ENCODE assay signal across 14 cellular contexts in genomic region chr5:28710360-28710759, GRCh38.
A peak's percentile ranks its signal among the peaks of the same experiment; 100 is the strongest.
DNase-seq lines count a peak whose midpoint lies in the region; ATAC-seq, FAIRE-seq and TF ChIP-seq lines count a peak whose summit lies in the region.
"Had no signal": no experiment of that assay in that cellular context is flagged by ENCODE, and none has a peak within 500 bp of the region (broad histone marks: within the 10 kb centered on the region; RNA-seq: fewer than 3 reads in every experiment).

No MANE protein-coding gene starts in this region.

- peaks cover 29% of the 10 kb centered on the region for H3K27me3 Mint-ChIP-seq in chondrocyte (ENCODE audit: low read depth)
- H3K27me3 Mint-ChIP-seq in nephron progenitor cell (ENCODE audit: low read depth, poor library complexity): no peaks in the 10 kb centered on the region
- H3K27me3 Mint-ChIP-seq: activated naive CD8-positive, alpha-beta T cell treated with anti-CD3 and anti-CD28 coated beads, Interleukin-2, amount 50 U/mL, for 24 hours had no signal

- no peaks in the 10 kb centered on the region for H3K36me3 Mint-ChIP-seq in chondrocyte (ENCODE audit: low read depth)
- no peaks in the 10 kb centered on the region for H3K36me3 Mint-ChIP-seq in nephron progenitor cell (ENCODE audit: low read depth)

- peak; percentile 11 for TF ChIP-seq CTCF in D721Med (IDR thresholded peaks at IDR 0.05; ENCODE audit: insufficient read depth, missing control alignments)
- peak; percentile 35 for TF ChIP-seq CTCF in chondrocyte (IDR thresholded peaks at IDR 0.05)
- TF ChIP-seq CTCF in nephron progenitor cell (IDR thresholded peaks at IDR 0.05): peak; percentile 33

- ATAC-seq in HG02623 (IDR thresholded peaks at IDR 0.05; ENCODE audit: unreplicated experiment): no peak
- ATAC-seq: activated naive CD8-positive, alpha-beta T cell treated with anti-CD3 and anti-CD28 coated beads, Interleukin-2, amount 50 U/mL, for 24 hours; heart right ventricle; Panc1 had no signal

- H3K4me3 Mint-ChIP-seq in chondrocyte (ENCODE audit: unreplicated experiment): no peak overlapping the region
- no peak overlapping the region for H3K4me3 Mint-ChIP-seq in nephron progenitor cell
- H3K4me3 Mint-ChIP-seq: activated naive CD8-positive, alpha-beta T cell treated with anti-CD3 and anti-CD28 coated beads, Interleukin-2, amount 50 U/mL, for 24 hours had no signal

- H3K4me1 Mint-ChIP-seq in chondrocyte (ENCODE audit: low read depth) (no peaks in the 10 kb centered on the region), nephron progenitor cell (no peaks in the 10 kb centered on the region)
- H3K4me1 Mint-ChIP-seq: activated naive CD8-positive, alpha-beta T cell treated with anti-CD3 and anti-CD28 coated beads, Interleukin-2, amount 50 U/mL, for 24 hours had no signal

- FAIRE-seq in D721Med (lab: Jason Lieb, UNC): no peak

- no peaks in the 10 kb centered on the region for H3K9me3 Mint-ChIP-seq in chondrocyte (ENCODE audit: low read depth)
- H3K9me3 Mint-ChIP-seq in nephron progenitor cell: no peaks in the 10 kb centered on the region

- H3K27ac Mint-ChIP-seq in chondrocyte (ENCODE audit: unreplicated experiment) (no peak overlapping the region), nephron progenitor cell (no peak overlapping the region)
- H3K27ac Mint-ChIP-seq: activated naive CD8-positive, alpha-beta T cell treated with anti-CD3 and anti-CD28 coated beads, Interleukin-2, amount 50 U/mL, for 24 hours had no signal

- no peak for DNase-seq in D721Med (ENCODE audit: insufficient read length, low spot score)
- peak; percentile 18 for DNase-seq in HT-29 (ENCODE audit: low spot score)
- DNase-seq in chondrocyte (ENCODE audit: low spot score): no peak
- no peak for DNase-seq in nephron progenitor cell
- DNase-seq in anterior cingulate cortex (lab: John Stamatoyannopoulos, UW): no peak
- DNase-seq in stimulated activated CD4-positive, alpha-beta T cell treated with anti-CD3 and anti-CD28 coated beads, Interleukin-2, amount 100 ng/mL, for 24 hours: no peak
- DNase-seq in nucleus accumbens (lab: John Stamatoyannopoulos, UW): no peak
- DNase-seq: activated CD4-positive, alpha-beta T cell treated with anti-CD3 and anti-CD28 coated beads for 4 hours; activated naive CD8-positive, alpha-beta T cell treated with anti-CD3 and anti-CD28 coated beads, Interleukin-2, amount 50 U/mL, for 24 hours; heart right ventricle; MV-4-11; NCI-H2029 had no signal
